8 cellular contexts compared by ENCODE assay signal in genomic region chr11:75474878-75475766, GRCh38. TPM values are rescaled to one million over a fixed set of nuclear protein-coding genes. Genes with fewer than 3 reads are reported as not detected.
A peak's percentile ranks its signal among the peaks of the same experiment; 100 is the strongest.
DNase-seq lines count a peak whose midpoint lies in the region; ATAC-seq, FAIRE-seq and TF ChIP-seq lines count a peak whose summit lies in the region.

No MANE protein-coding gene starts in this region.

- WGBS in A549 (ENCODE audit: missing lambda C conversion rate): 68% methylated on average over 16 of the region's 16 CpGs

- in situ Hi-C loops in KBM-7 (cut with MboI; ENCODE audit: low pct_unique_long_range_greater_than_20kb, low sequenced_read_pairs): loop anchor here (10.0 kb wide), 1 partner anchor 50 kb away; the partner anchor contains the start of gene GDPD5

- peak overlapping the region; percentile 30; the same call in 2 of the 3 replicates for H3K4me2 ChIP-seq in A549

- FAIRE-seq in A549 (lab: Jason Lieb, UNC): no peak

- CTCF ChIA-PET in A549 (lab: Yijun Ruan, JAX) (interaction anchor here (0.6 to 5.3 kb wide), 6 partner anchors 24 to 86 kb away, joined by 3 to 27 read pairs (median 4); no protein-coding TSS in a partner anchor), activated B cell treated with CpG ODN at 0.5 μM for 24 hours (lab: Charles Lee) (interaction anchor here (0.7 kb wide), 1 partner anchor 30 kb away, joined by 3 read pairs; no protein-coding TSS in a partner anchor)

- no peak for TF ChIP-seq EP300 in A549 (IDR thresholded peaks at IDR 0.05)

- H3K36me3 Mint-ChIP-seq in activated B cell treated with CpG ODN at 0.5 μM for 24 hours (ENCODE audit: low read depth): peaks cover 9% of the 10 kb centered on the region

- peaks cover 13% of the 10 kb centered on the region for H3K4me1 ChIP-seq in A549
- H3K4me1 ChIP-seq in mucosa of stomach (ENCODE audit: control insufficient read depth, insufficient read depth, low read length): peaks cover 18% of the 10 kb centered on the region

- no peak for TF ChIP-seq POLR2A in A549 (IDR thresholded peaks at IDR 0.05; ENCODE audit: low read length)

- peak overlapping the region; percentile 29 for H3K9ac ChIP-seq in mucosa of stomach (ENCODE audit: low read length)

- peak overlapping the region in 1 of 2 experiments; percentile 62; a peak in 3 of 6 replicates for H3K27ac ChIP-seq in A549

- TF ChIP-seq CTCF in A549 (IDR thresholded peaks at IDR 0.05) (no peak), activated B cell treated with CpG ODN at 0.5 μM for 24 hours (IDR thresholded peaks at IDR 0.05) (no peak), choroid plexus epithelial cell (conservative IDR thresholded peaks at IDR 0.05; ENCODE audit: low read depth, low read length) (no peak)

- no peaks in the 10 kb centered on the region for H3K9me3 Mint-ChIP-seq in activated B cell treated with CpG ODN at 0.5 μM for 24 hours

- H3K27me3 ChIP-seq in mucosa of stomach (ENCODE audit: control insufficient read depth, insufficient read depth, low read length): no peaks in the 10 kb centered on the region

- peaks cover 11% of the 10 kb centered on the region for H3K4me1 Mint-ChIP-seq in activated B cell treated with CpG ODN at 0.5 μM for 24 hours

- no peaks in the 10 kb centered on the region for H3K9me3 ChIP-seq in A549
- H3K9me3 ChIP-seq in mucosa of stomach (ENCODE audit: control insufficient read depth, low read length): no peaks in the 10 kb centered on the region

- no peak overlapping the region for H3K27ac Mint-ChIP-seq in activated B cell treated with CpG ODN at 0.5 μM for 24 hours

- TF ChIP-seq RAD21 in A549 (conservative IDR thresholded peaks at IDR 0.05 in 1 of 2, IDR thresholded peaks at IDR 0.05 in 1 of 2): no peak

- no peak overlapping the region for H3K4me3 Mint-ChIP-seq in activated B cell treated with CpG ODN at 0.5 μM for 24 hours

- intact Hi-C loops in activated B cell treated with CpG ODN at 0.5 μM for 24 hours (cut with micrococcal nuclease): loop anchor here (5.0 kb wide), 1 partner anchor 47 kb away; no protein-coding TSS in a partner anchor

- no peaks in the 10 kb centered on the region for H3K27me3 Mint-ChIP-seq in activated B cell treated with CpG ODN at 0.5 μM for 24 hours

- ATAC-seq in A549 (peak in 1 of 2 experiments; percentile 50; a peak in 3 of 6 replicates), activated B cell treated with CpG ODN at 0.5 μM for 24 hours (ENCODE audit: low read depth) (peak; percentile 28), GM19463 (IDR thresholded peaks at IDR 0.05; ENCODE audit: unreplicated experiment) (no peak)
- peak; percentile 60 for ATAC-seq in stimulated activated naive CD8-positive, alpha-beta T cell treated with anti-CD3 and anti-CD28 coated beads, Interleukin-15, Interleukin-2, amounts not matched to agents 100 U/mL and 50 U/mL, for 24 hours

- POLR2A ChIA-PET in A549 (lab: Yijun Ruan, JAX) (no interaction called here), activated B cell treated with CpG ODN at 0.5 μM for 24 hours (lab: Charles Lee) (no interaction called here)

- no peak overlapping the region for H3K4me3 ChIP-seq in A549
- peak overlapping the region; percentile 38 for H3K4me3 ChIP-seq in choroid plexus epithelial cell (ENCODE audit: low read depth, low read length)
- no peak overlapping the region for H3K4me3 ChIP-seq in mucosa of stomach (ENCODE audit: low read length)

- peak in 1 of 2 experiments; percentile 32 for DNase-seq in A549 (ENCODE audit: low read depth in 1 of 2, low spot score in 1 of 2)
- peak; percentile 87 for DNase-seq in KBM-7
- no peak for DNase-seq in activated B cell treated with CpG ODN at 0.5 μM for 24 hours
- DNase-seq in choroid plexus epithelial cell (ENCODE audit: low read depth): peak; percentile 82
- DNase-seq in stimulated activated naive CD8-positive, alpha-beta T cell treated with anti-CD3 and anti-CD28 coated beads, Interleukin-15, Interleukin-2, amounts not matched to agents 100 U/mL and 50 U/mL, for 24 hours: peak; percentile 76
- no peak for DNase-seq in amniotic stem cell (lab: John Stamatoyannopoulos, UW)

- no peaks in the 10 kb centered on the region for H3K36me3 ChIP-seq in mucosa of stomach (ENCODE audit: control insufficient read depth, insufficient read depth, low read length)

TF ChIP-seq in A549, 52 proteins besides CTCF, POLR2A, EP300 and RAD21:
- TF ChIP-seq CBX2 (IDR thresholded peaks at IDR 0.05; ENCODE audit: borderline replicate concordance, low read depth) (no peak), HOXB13 (CRISPR knock-in tag; IDR thresholded peaks at IDR 0.05; ENCODE audit: low read depth) (no peak), BHLHE40 (IDR thresholded peaks at IDR 0.05; ENCODE audit: low read depth, low read length) (no peak), CEBPB (IDR thresholded peaks at IDR 0.05) (peak; percentile 37 to 84; a peak in 3 of 4 replicates), HDAC2 (IDR thresholded peaks at IDR 0.05) (0 out of 2 replicates have a peak, but pooled peaks have one; percentile 26), JUN (IDR thresholded peaks at IDR 0.05) (no peak), MAX (IDR thresholded peaks at IDR 0.05) (no peak), KDM1A (IDR thresholded peaks at IDR 0.05; ENCODE audit: low read depth) (peak; percentile 79; the same call in 1 of the 2 replicates), HEYL (CRISPR knock-in tag; IDR thresholded peaks at IDR 0.05) (no peak), KDM5A (IDR thresholded peaks at IDR 0.05) (no peak), RCOR1 (IDR thresholded peaks at IDR 0.05; ENCODE audit: low read depth, low read length) (no peak), CHD4 (IDR thresholded peaks at IDR 0.05; ENCODE audit: borderline replicate concordance) (0 out of 2 replicates have a peak, but pooled peaks have one; percentile 67), CBX8 (IDR thresholded peaks at IDR 0.05) (no peak), ELK1 (IDR thresholded peaks at IDR 0.05; ENCODE audit: low read depth, low read length) (no peak), FOSL2 (IDR thresholded peaks at IDR 0.05) (no peak), FOSL2 (CRISPR knock-in tag; IDR thresholded peaks at IDR 0.05) (no peak), NPAS2 (CRISPR knock-in tag; IDR thresholded peaks at IDR 0.05; ENCODE audit: borderline replicate concordance) (no peak), ZNF302 (CRISPR knock-in tag; IDR thresholded peaks at IDR 0.05) (no peak), BCL3 (IDR thresholded peaks at IDR 0.05) (no peak)

RNA-seq across cellular contexts. Expression of gene KLHL35, which starts 42.1 kb away (rescaled TPM):
- polyA plus RNA-seq in A549 (2011; rRNA removed) (1.0 and 1.7 TPM in 2 replicates), A549 (2017; fragmentation: RNase III; extraction: RNeasy Plus Mini Kit Qiagen cat#74134 plus additional on column Dnase treatment) (0.56 to 0.72 TPM (median 0.69 TPM) in 3 replicates)
- 1.5 and 1.6 TPM in 2 replicates for polyA plus RNA-seq in A549 (2012; cell fraction: cytosol; rRNA removed)
- 2.8 and 3.3 TPM in 2 replicates for polyA plus RNA-seq in A549 (2012; cell fraction: nucleus; rRNA removed)
- polyA minus RNA-seq in A549 (2011; rRNA and poly(A)+ RNA removed): 0.73 and 1.2 TPM in 2 replicates
- 0.11 and 0.49 TPM in 2 replicates for total RNA-seq in activated B cell treated with CpG ODN at 0.5 μM for 24 hours

RNA-seq across cellular contexts. Expression of gene GDPD5, which starts 50.6 kb away (rescaled TPM):
- 3.9 and 4.7 TPM in 2 replicates for polyA plus RNA-seq in A549 (2011; rRNA removed)
- 4.5 and 7.7 TPM in 2 replicates for polyA plus RNA-seq in A549 (2012; cell fraction: cytosol; rRNA removed)
- polyA plus RNA-seq in A549 (2012; cell fraction: nucleus; rRNA removed): 27.2 and 29.2 TPM in 2 replicates
- 5.8 to 7.9 TPM (median 5.9 TPM) in 3 replicates for polyA plus RNA-seq in A549 (2017; fragmentation: RNase III; extraction: RNeasy Plus Mini Kit Qiagen cat#74134 plus additional on column Dnase treatment)
- polyA minus RNA-seq in A549 (2011; rRNA and poly(A)+ RNA removed): 8.3 and 14.5 TPM in 2 replicates
- total RNA-seq in activated B cell treated with CpG ODN at 0.5 μM for 24 hours: 22.2 and 23.9 TPM in 2 replicates

Comparison
In these comparisons a context has a peak if more than half of its experiments do, and no peak if none do; other contexts are left out.
1. DNase-seq: peak in KBM-7 (single experiment), choroid plexus epithelial cell (single experiment) and stimulated activated naive CD8-positive, alpha-beta T cell treated with anti-CD3 and anti-CD28 coated beads, Interleukin-15, Interleukin-2, amounts not matched to agents 100 U/mL and 50 U/mL, for 24 hours (single experiment); none in activated B cell treated with CpG ODN at 0.5 μM for 24 hours (single experiment) and amniotic stem cell (single experiment).